10 cellular contexts compared by ENCODE assay signal in the genomic region with DNA sequence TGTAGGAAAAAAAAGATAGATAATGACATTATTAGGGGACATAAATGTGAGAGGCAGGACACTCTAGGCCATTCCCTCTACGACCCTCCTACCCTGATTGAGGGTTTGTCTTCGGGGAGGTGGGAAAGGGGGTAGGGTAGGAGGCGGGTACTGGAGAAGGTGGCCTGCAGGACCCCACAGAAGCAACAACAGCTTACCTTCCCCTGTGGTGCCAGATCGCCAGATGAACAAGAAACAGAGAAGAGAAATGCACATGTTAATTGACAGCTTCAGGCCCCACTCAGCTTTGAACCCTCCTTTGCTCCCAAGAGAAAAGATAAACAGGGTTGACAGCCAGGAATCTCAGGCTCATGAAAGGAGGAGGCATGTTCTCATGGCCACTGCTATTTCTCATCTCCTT. TPM values are rescaled to one million over a fixed set of nuclear protein-coding genes. Genes with fewer than 3 reads are reported as not detected.
DNase-seq lines count a peak whose midpoint lies in the region; ATAC-seq and TF ChIP-seq lines count a peak whose summit lies in the region.
"Had no signal": no experiment of that assay in that cellular context is flagged by ENCODE, and none has a peak within 500 bp of the region (broad histone marks: within the 10 kb centered on the region; RNA-seq: fewer than 3 reads in every experiment).

No MANE protein-coding gene starts in this region.

- H3K27me3 ChIP-seq in effector memory CD4-positive, alpha-beta T cell (replicated peaks; ENCODE audit: control insufficient read depth, insufficient read depth, low read length, poor library complexity, severe bottlenecking) = no peaks in the 10 kb centered on the region
- H3K27me3 ChIP-seq in sigmoid colon = no peaks in the 10 kb centered on the region

- peaks cover 39% of the 10 kb centered on the region for H3K36me3 ChIP-seq in effector memory CD4-positive, alpha-beta T cell (ENCODE audit: control insufficient read depth, insufficient read depth, low read length)
- H3K36me3 ChIP-seq in sigmoid colon = peaks cover 32 to 40% (median 35%) of the 10 kb centered on the region in 4 donors

- no peak for TF ChIP-seq EP300 in sigmoid colon (IDR thresholded peaks at IDR 0.05)

- H3K4me3 ChIP-seq in effector memory CD4-positive, alpha-beta T cell (ENCODE audit: insufficient read depth, low read depth, low read length, poor library complexity, severe bottlenecking) = no peak overlapping the region
- H3K4me3 ChIP-seq in sigmoid colon = no peak overlapping the region

- ATAC-seq in sciatic nerve (no peak), GM18858 (IDR thresholded peaks at IDR 0.05; ENCODE audit: unreplicated experiment) (no peak), HG03432 (IDR thresholded peaks at IDR 0.05; ENCODE audit: unreplicated experiment) (no peak)

- TF ChIP-seq POLR2A in sigmoid colon (IDR thresholded peaks at IDR 0.05) = no peak

- peak overlapping the region; percentile 68 for H3K27ac ChIP-seq in effector memory CD4-positive, alpha-beta T cell (ENCODE audit: insufficient read depth, low read length, poor library complexity, severe bottlenecking)
- peak overlapping the region; percentile 81 to 86 (median 82) for H3K27ac ChIP-seq in sigmoid colon

- peaks cover 38% of the 10 kb centered on the region for H3K4me1 ChIP-seq in effector memory CD4-positive, alpha-beta T cell (ENCODE audit: control insufficient read depth, insufficient read depth, low read length, poor library complexity, severe bottlenecking)
- H3K4me1 ChIP-seq in sigmoid colon = peaks cover 0 to 53% (median 43%) of the 10 kb centered on the region in 4 donors

- WGBS in sigmoid colon, 2 donors = 36 to 71% methylated on average over 4 of the region's 4 CpGs

- DNase-seq in NCI-H2171 treated with DMSO at 0.1 percent for 48 hours (lab: John Stamatoyannopoulos, UW) = peak; percentile 72
- DNase-seq in NCI-H2171 (lab: John Stamatoyannopoulos, UW) = no peak
- DNase-seq in NCI-H69 (lab: John Stamatoyannopoulos, UW) = peak; percentile 23
- DNase-seq in effector memory CD4-positive, alpha-beta T cell = no peak
- no peak for DNase-seq in sigmoid colon
- no peak for DNase-seq in sciatic nerve (ENCODE audit: low spot score)

- intact Hi-C loops in sigmoid colon (cut with DNase I) = loop anchor here (1.0 to 2.0 kb wide), 3 partner anchors 21 to 97 kb away; partner anchors contain the start of gene C12orf57
- intact Hi-C loops in sciatic nerve (cut with DNase I) = loop anchor here (10.0 kb wide), 1 partner anchor 149 kb away; no protein-coding TSS in a partner anchor

- no peak for TF ChIP-seq CTCF in sigmoid colon (IDR thresholded peaks at IDR 0.05)

- H3K9me3 ChIP-seq in effector memory CD4-positive, alpha-beta T cell (ENCODE audit: control insufficient read depth, low read length) = no peaks in the 10 kb centered on the region
- H3K9me3 ChIP-seq in sigmoid colon = no peaks in the 10 kb centered on the region

RNA-seq across cellular contexts. Expression of gene PHB2, which starts 4.8 kb away (rescaled TPM):
- total RNA-seq in sigmoid colon (100 to 1,000 TPM; 211 to 327 (median 285) TPM), sciatic nerve (112 TPM)
- polyA plus RNA-seq in sigmoid colon = 100 to 1,000 TPM; 180 to 283 (median 184) TPM

RNA-seq across cellular contexts. Expression of gene EMG1, which starts 5.0 kb away (rescaled TPM):
- 10 to 100 TPM; 18.8 to 32.3 (median 22.7) TPM for total RNA-seq in sigmoid colon
- polyA plus RNA-seq in sigmoid colon = 10 to 100 TPM; 19.2 to 33.0 (median 21.3) TPM
- total RNA-seq in sciatic nerve = 42.9 TPM

RNA-seq across cellular contexts. Expression of gene PTPN6, which starts 14.6 kb away (rescaled TPM):
- 10 to 100 TPM in 3 of 4 donors, 1 to 10 TPM in 1; 5.3 to 13.6 (median 11.8) TPM for total RNA-seq in sigmoid colon
- 10 to 100 TPM; 42.1 to 92.4 (median 67.3) TPM for polyA plus RNA-seq in sigmoid colon
- total RNA-seq in sciatic nerve = 35.0 TPM

RNA-seq across cellular contexts. Expression of gene C12orf57, which starts 21.9 kb away (rescaled TPM):
- total RNA-seq in sigmoid colon (100 to 1,000 TPM; 465 to 697 (median 652) TPM), sciatic nerve (177 TPM)
- polyA plus RNA-seq in sigmoid colon = 100 to 1,000 TPM; 305 to 810 (median 418) TPM

RNA-seq across cellular contexts. Expression of gene RNU7-1, which starts 22.1 kb away (rescaled TPM):
- total RNA-seq in sigmoid colon = not detected
- not detected for polyA plus RNA-seq in sigmoid colon
- total RNA-seq in sciatic nerve = not detected
- total RNA-seq: dermis blood vessel endothelial cell, osteoblast had no signal

Comparison
In these comparisons a context has a peak if more than half of its experiments do, and no peak if none do; other contexts are left out.
1. DNase-seq: peak in NCI-H2171 treated with DMSO at 0.1 percent for 48 hours (single experiment) and NCI-H69 (single experiment); none in NCI-H2171 (single experiment), effector memory CD4-positive, alpha-beta T cell (0 of 3), sigmoid colon (single experiment) and sciatic nerve (single experiment).